ENCODE assay signal across 15 cellular contexts in genomic region chr12:60394680-60395079, GRCh38.
A peak's percentile ranks its signal among the peaks of the same experiment; 100 is the strongest.
DNase-seq lines count a peak whose midpoint lies in the region; ATAC-seq and TF ChIP-seq lines count a peak whose summit lies in the region.
"Had no signal": no experiment of that assay in that cellular context is flagged by ENCODE, and none has a peak within 500 bp of the region (broad histone marks: within the 10 kb centered on the region; RNA-seq: fewer than 3 reads in every experiment).

No MANE protein-coding gene starts in this region.

- no peak overlapping the region for H3K27ac Mint-ChIP-seq in activated T-helper 2 cell treated with anti-CD3 and anti-CD28 coated beads, Interferon-gamma antibody, Interleukin-2, Interleukin-4, amounts not matched to agents 10 μg/mL and 5 μg/mL and 100 μg/mL, durations not matched to agents 14 hours and 24 hours and 36 hours
- H3K27ac Mint-ChIP-seq: activated T-helper 1 cell treated with anti-CD3 and anti-CD28 coated beads, Interleukin-12 subunit alpha, Interleukin-12 subunit beta, Interleukin-2, Interleukin-4 antibody, amounts not matched to agents 30 ng/mL and 10 ng/mL and 1 ng/mL, durations not matched to agents 14 hours and 24 hours and 36 hours had no signal

- DNase-seq in BJ (ENCODE audit: low read depth) (peak; percentile 92), IMR-90 (peak; percentile 85), mammary epithelial cell (peak; percentile 79), kidney glomerular epithelial cell (lab: John Stamatoyannopoulos, UW) (peak; percentile 11), SHP77 treated with DMSO at 0.1 percent for 48 hours (lab: John Stamatoyannopoulos, UW) (no peak)
- DNase-seq in activated T-helper 2 cell treated with anti-CD3 and anti-CD28 coated beads, Interferon-gamma antibody, Interleukin-2, Interleukin-4, amounts not matched to agents 10 μg/mL and 5 μg/mL and 100 μg/mL, durations not matched to agents 14 hours and 24 hours and 36 hours (ENCODE audit: low spot score): no peak
- no peak for DNase-seq in activated T-cell treated with anti-CD3 and anti-CD28 coated beads, Interleukin-2, amount 50 U/mL, for 48 hours
- DNase-seq: activated CD4-positive, alpha-beta T cell treated with anti-CD3 and anti-CD28 coated beads for 48 hours; MG63; stimulated activated CD4-positive, alpha-beta T cell treated with anti-CD3 and anti-CD28 coated beads, Interleukin-4, amount 100 ng/mL, for 24 hours; stimulated activated naive CD8-positive, alpha-beta T cell treated with anti-CD3 and anti-CD28 coated beads, Interleukin-15, Interleukin-2, amounts not matched to agents 100 U/mL and 50 U/mL, for 24 hours had no signal

- no peak overlapping the region for H2AK9ac ChIP-seq in IMR-90 (replicated peaks; ENCODE audit: low read depth, low read length, poor library complexity)

- no peaks in the 10 kb centered on the region for H3K27me3 ChIP-seq in BJ (ENCODE audit: control insufficient read depth, insufficient read depth, low read length)
- no peaks in the 10 kb centered on the region for H3K27me3 ChIP-seq in IMR-90 (ENCODE audit: control insufficient read depth, insufficient read depth, low read length)
- no peaks in the 10 kb centered on the region for H3K27me3 ChIP-seq in mammary epithelial cell (ENCODE audit: insufficient read depth, low read length)
- H3K27me3 ChIP-seq: cardiac muscle cell, MG63 had no signal

- no peaks in the 10 kb centered on the region for H3K9me1 ChIP-seq in IMR-90 (ENCODE audit: insufficient read depth, low read length)

- H3K4me3 ChIP-seq in BJ (ENCODE audit: low read depth, low read length): no peak overlapping the region
- H3K4me3 ChIP-seq in IMR-90 (ENCODE audit: insufficient read depth, low read depth, low read length): no peak overlapping the region
- no peak overlapping the region for H3K4me3 ChIP-seq in mammary epithelial cell (replicated peaks in 1 of 3; ENCODE audit: insufficient read depth in 1 of 3, low read depth in 2 of 3, low read length in 3 of 3)
- H3K4me3 ChIP-seq: cardiac muscle cell, MG63, prostate gland had no signal

- POLR2A ChIA-PET in BJ (lab: Charles Lee) (interaction anchor here (0.6 kb wide), 1 partner anchor 212 kb away, joined by 15 read pairs; no protein-coding TSS in a partner anchor), IMR-90 (lab: Charles Lee; ENCODE audit: unreplicated experiment) (no interaction called here)

- no peak overlapping the region for H2BK20ac ChIP-seq in IMR-90 (ENCODE audit: low read depth, low read length)

- no peak overlapping the region for H3K9ac ChIP-seq in IMR-90 (ENCODE audit: low read depth, low read length)
- no peak overlapping the region for H3K9ac ChIP-seq in mammary epithelial cell (ENCODE audit: insufficient read depth, low read length)

- H3K79me1 ChIP-seq in IMR-90 (ENCODE audit: low read depth in 1 of 2, low read length in 2 of 2): no peaks in the 10 kb centered on the region

- peak overlapping the region; percentile 17 for H2BK5ac ChIP-seq in IMR-90 (ENCODE audit: low read depth, low read length, poor library complexity, severe bottlenecking)

- H3K4me1 ChIP-seq in IMR-90 (ENCODE audit: control insufficient read depth, insufficient read depth, low read length) (no peaks in the 10 kb centered on the region), mammary epithelial cell (ENCODE audit: insufficient read depth, low read length) (peaks cover 13% of the 10 kb centered on the region)
- H3K4me1 ChIP-seq: prostate gland had no signal

- no peak for TF ChIP-seq CTCF in BJ (IDR thresholded peaks at IDR 0.05; ENCODE audit: insufficient read depth, low read depth, low read length)
- TF ChIP-seq CTCF in IMR-90 (conservative IDR thresholded peaks at IDR 0.05; ENCODE audit: low read depth, low read length): no peak
- TF ChIP-seq CTCF in mammary epithelial cell (conservative IDR thresholded peaks at IDR 0.05 in 1 of 2, IDR thresholded peaks at IDR 0.05 in 1 of 2; ENCODE audit: extremely low read depth in 1 of 2, insufficient read depth in 1 of 2, low read depth in 1 of 2, low read length in 2 of 2): no peak

- no peak overlapping the region for H4K91ac ChIP-seq in IMR-90 (ENCODE audit: insufficient read depth, low read depth, low read length)

- no peak overlapping the region for H3K4me3 Mint-ChIP-seq in activated T-helper 2 cell treated with anti-CD3 and anti-CD28 coated beads, Interferon-gamma antibody, Interleukin-2, Interleukin-4, amounts not matched to agents 10 μg/mL and 5 μg/mL and 100 μg/mL, durations not matched to agents 14 hours and 24 hours and 36 hours (ENCODE audit: low read depth)
- H3K4me3 Mint-ChIP-seq: activated T-helper 1 cell treated with anti-CD3 and anti-CD28 coated beads, Interleukin-12 subunit alpha, Interleukin-12 subunit beta, Interleukin-2, Interleukin-4 antibody, amounts not matched to agents 30 ng/mL and 10 ng/mL and 1 ng/mL, durations not matched to agents 14 hours and 24 hours and 36 hours had no signal

- H4K20me1 ChIP-seq in IMR-90 (ENCODE audit: insufficient read depth, low read length) (no peaks in the 10 kb centered on the region), mammary epithelial cell (ENCODE audit: insufficient read depth, low read length) (no peaks in the 10 kb centered on the region)

- H3K27ac ChIP-seq in IMR-90 (ENCODE audit: insufficient read depth, low read length): no peak overlapping the region
- no peak overlapping the region for H3K27ac ChIP-seq in mammary epithelial cell (ENCODE audit: insufficient read depth, low read depth, low read length)
- H3K27ac ChIP-seq: cardiac muscle cell, prostate gland had no signal

- H3K23ac ChIP-seq in IMR-90 (ENCODE audit: low read depth, low read length): no peak overlapping the region

- H2BK120ac ChIP-seq in IMR-90 (ENCODE audit: low read depth, low read length): no peak overlapping the region

- in situ Hi-C loops in IMR-90 (cut with MboI; ENCODE audit: low sequenced_read_pairs) (no loop called here), mammary epithelial cell (cut with MboI; ENCODE audit: low sequenced_read_pairs in 2 of 2) (no loop called here)

- H4K5ac ChIP-seq in IMR-90 (ENCODE audit: low read depth, low read length): no peak overlapping the region

- ATAC-seq in IMR-90 (ENCODE audit: low read depth): peak; percentile 87
- no peak for ATAC-seq in GM18861 (IDR thresholded peaks at IDR 0.05; ENCODE audit: unreplicated experiment)
- ATAC-seq: stimulated activated naive CD8-positive, alpha-beta T cell treated with anti-CD3 and anti-CD28 coated beads, Interleukin-15, Interleukin-2, amounts not matched to agents 100 U/mL and 50 U/mL, for 24 hours had no signal

- no peak for TF ChIP-seq POLR2A in IMR-90 (IDR thresholded peaks at IDR 0.05; ENCODE audit: low read depth, low read length)

- H3K27me3 Mint-ChIP-seq in activated T-helper 2 cell treated with anti-CD3 and anti-CD28 coated beads, Interferon-gamma antibody, Interleukin-2, Interleukin-4, amounts not matched to agents 10 μg/mL and 5 μg/mL and 100 μg/mL, durations not matched to agents 14 hours and 24 hours and 36 hours (ENCODE audit: low read depth): no peaks in the 10 kb centered on the region

- H3K4ac ChIP-seq in IMR-90 (ENCODE audit: low read depth, low read length): no peak overlapping the region

- H4K8ac ChIP-seq in IMR-90 (ENCODE audit: low read depth in 2 of 2, low read length in 2 of 2): no peak overlapping the region

- H2AFZ ChIP-seq in IMR-90 (replicated peaks; ENCODE audit: low read length, poor library complexity) (no peak overlapping the region), mammary epithelial cell (ENCODE audit: low read depth, low read length) (peak overlapping the region; percentile 41)

- H3K4me1 Mint-ChIP-seq in activated T-helper 2 cell treated with anti-CD3 and anti-CD28 coated beads, Interferon-gamma antibody, Interleukin-2, Interleukin-4, amounts not matched to agents 10 μg/mL and 5 μg/mL and 100 μg/mL, durations not matched to agents 14 hours and 24 hours and 36 hours (ENCODE audit: low read depth): no peaks in the 10 kb centered on the region

- WGBS in IMR-90 (ENCODE audit: extremely low coverage in 2 of 2, insufficient read length in 1 of 2), 2 experiments: no CpG with 5 or more reads among the region's 1 CpG
- 21% methylated on average over 1 of the region's 1 CpG for WGBS in mammary epithelial cell (ENCODE audit: low coverage, missing lambda C conversion rate)

- no peak overlapping the region; the same call in 1 of the 2 replicates for H3K18ac ChIP-seq in IMR-90 (ENCODE audit: low read depth, low read length)

- H3K14ac ChIP-seq in IMR-90 (replicated peaks; ENCODE audit: low read depth, low read length): no peak overlapping the region

- no peak overlapping the region for H2AK5ac ChIP-seq in IMR-90 (ENCODE audit: low read depth, low read length)

- dilution Hi-C loops in IMR-90 (cut with HindIII; ENCODE audit: low sequenced_read_pairs, unreplicated experiment) (no loop called here), mammary epithelial cell (cut with HindIII; ENCODE audit: low sequenced_read_pairs) (loop anchor here (5.0 kb wide), 1 partner anchor 93 kb away; no protein-coding TSS in a partner anchor)

- H3K9me3 Mint-ChIP-seq in activated T-helper 2 cell treated with anti-CD3 and anti-CD28 coated beads, Interferon-gamma antibody, Interleukin-2, Interleukin-4, amounts not matched to agents 10 μg/mL and 5 μg/mL and 100 μg/mL, durations not matched to agents 14 hours and 24 hours and 36 hours: no peaks in the 10 kb centered on the region
- H3K9me3 Mint-ChIP-seq: activated T-helper 1 cell treated with anti-CD3 and anti-CD28 coated beads, Interleukin-12 subunit alpha, Interleukin-12 subunit beta, Interleukin-2, Interleukin-4 antibody, amounts not matched to agents 30 ng/mL and 10 ng/mL and 1 ng/mL, durations not matched to agents 14 hours and 24 hours and 36 hours had no signal

- H3K36me3 ChIP-seq in BJ (ENCODE audit: control insufficient read depth, insufficient read depth, low read length) (no peaks in the 10 kb centered on the region), IMR-90 (ENCODE audit: control insufficient read depth, insufficient read depth, low read length) (no peaks in the 10 kb centered on the region), mammary epithelial cell (ENCODE audit: insufficient read depth, low read length) (no peaks in the 10 kb centered on the region)
- H3K36me3 ChIP-seq: cardiac muscle cell, MG63, prostate gland had no signal

- CTCF ChIA-PET in BJ (lab: Yijun Ruan, JAX): no interaction called here
- CTCF ChIA-PET in IMR-90 (lab: Yijun Ruan, JAX): no interaction called here
- CTCF ChIA-PET in mammary epithelial cell (lab: Charles Lee; ENCODE audit: low non-redundant PET): no interaction called here

- no peaks in the 10 kb centered on the region for H3K79me2 ChIP-seq in mammary epithelial cell (ENCODE audit: insufficient read depth, low read length)

- BruUV-seq in IMR-90 (replicated peaks; lab: Mats Ljungman, UMichigan): no TSS peak
- BruUV-seq in mammary epithelial cell (replicated peaks; lab: Mats Ljungman, UMichigan): no TSS peak

- H3K4me2 ChIP-seq in IMR-90 (ENCODE audit: low read depth, low read length) (peak overlapping the region; percentile 36; the same call in 1 of the 2 replicates), mammary epithelial cell (ENCODE audit: insufficient read depth, low read depth, low read length) (peak overlapping the region; percentile 44)

- no peak overlapping the region for H3K56ac ChIP-seq in IMR-90 (ENCODE audit: extremely low read depth, insufficient read depth, low read length)

- no peaks in the 10 kb centered on the region for H3K36me3 Mint-ChIP-seq in activated T-helper 2 cell treated with anti-CD3 and anti-CD28 coated beads, Interferon-gamma antibody, Interleukin-2, Interleukin-4, amounts not matched to agents 10 μg/mL and 5 μg/mL and 100 μg/mL, durations not matched to agents 14 hours and 24 hours and 36 hours (ENCODE audit: low read depth)

- intact Hi-C loops in IMR-90 (cut with micrococcal nuclease) (loop anchor here (5.0 to 10.0 kb wide), 2 partner anchors 50 to 52 kb away; no protein-coding TSS in a partner anchor), mammary epithelial cell (cut with micrococcal nuclease) (loop anchor here (1.0 to 5.0 kb wide), 2 partner anchors 86 to 528 kb away; no protein-coding TSS in a partner anchor)
- intact Hi-C loops in activated T-helper 2 cell treated with anti-CD3 and anti-CD28 coated beads, Interferon-gamma antibody, Interleukin-2, Interleukin-4, amounts not matched to agents 10 μg/mL and 5 μg/mL and 100 μg/mL, durations not matched to agents 14 hours and 24 hours and 36 hours (cut with micrococcal nuclease): no loop called here

- no peak overlapping the region for H2BK15ac ChIP-seq in IMR-90 (ENCODE audit: low read depth, low read length)

- no peak for TF ChIP-seq RAD21 in IMR-90 (IDR thresholded peaks at IDR 0.05; ENCODE audit: low read length)

- H3K9me3 ChIP-seq in IMR-90 (ENCODE audit: control insufficient read depth, insufficient read depth, low read length) (no peaks in the 10 kb centered on the region), mammary epithelial cell (replicated peaks; ENCODE audit: insufficient read depth, low read length) (no peaks in the 10 kb centered on the region)
- H3K9me3 ChIP-seq: MG63, prostate gland had no signal

Comparison
In these comparisons a context has a peak if more than half of its experiments do, and no peak if none do; other contexts are left out.
1. DNase-seq: peak in BJ (single experiment), IMR-90 (single experiment), mammary epithelial cell (single experiment) and kidney glomerular epithelial cell (single experiment); none in SHP77 treated with DMSO at 0.1 percent for 48 hours (single experiment), activated T-helper 2 cell treated with anti-CD3 and anti-CD28 coated beads, Interferon-gamma antibody, Interleukin-2, Interleukin-4, amounts not matched to agents 10 μg/mL and 5 μg/mL and 100 μg/mL, durations not matched to agents 14 hours and 24 hours and 36 hours (single experiment) and activated T-cell treated with anti-CD3 and anti-CD28 coated beads, Interleukin-2, amount 50 U/mL, for 48 hours (0 of 2).